In genomic region chr2:186884585-186884984, GRCh38 we compare ENCODE assay signal across 26 cellular contexts. TPM values are rescaled to one million over a fixed set of nuclear protein-coding genes. Genes with fewer than 3 reads are reported as not detected.
A peak's percentile ranks its signal among the peaks of the same experiment; 100 is the strongest.
DNase-seq lines count a peak whose midpoint lies in the region; ATAC-seq and TF ChIP-seq lines count a peak whose summit lies in the region.
"Had no signal": no experiment of that assay in that cellular context is flagged by ENCODE, and none has a peak within 500 bp of the region (broad histone marks: within the 10 kb centered on the region; RNA-seq: fewer than 3 reads in every experiment).

No MANE protein-coding gene starts in this region.

- WGBS in SK-N-SH (ENCODE audit: low lambda C conversion rate) = 33% methylated on average over 1 of the region's 1 CpG

- POLR2A ChIA-PET in SK-N-SH (lab: Yijun Ruan, JAX) = no interaction called here

- H3K4me3 Mint-ChIP-seq in nephron progenitor cell = no peak overlapping the region
- H3K4me3 Mint-ChIP-seq: activated CD4-positive, alpha-beta T cell treated with anti-CD3 and anti-CD28 coated beads, Interleukin-2, amount 10 ng/mL, durations not matched to agents 24 days and 14 days; endodermal cell; stimulated activated naive B cell treated with anti-CD40 and anti-IgM and Interleukin-4, amounts not matched to agents 10 μg/mL and 1 μg/mL and 100 μg/mL, for 72 hours had no signal

- H3K4me1 ChIP-seq in SK-N-SH (ENCODE audit: control insufficient read depth in 1 of 2, insufficient read depth in 2 of 2, low read depth in 1 of 2, low read length in 1 of 2) = peaks cover 6 to 10% of the 10 kb centered on the region in 2 experiments; a peak in 3 of 4 replicates
- H3K4me1 ChIP-seq: thyroid gland had no signal

- H3K36me3 ChIP-seq in SK-N-SH (replicated peaks in 1 of 2; ENCODE audit: control insufficient read depth in 1 of 2, insufficient read depth in 2 of 2, low read length in 1 of 2) = no peaks in the 10 kb centered on the region
- H3K36me3 ChIP-seq: ascending aorta, BLaER1, thyroid gland had no signal

- no peaks in the 10 kb centered on the region for H3K79me2 ChIP-seq in SK-N-SH (ENCODE audit: insufficient read depth)

- no peaks in the 10 kb centered on the region for H3K9me2 ChIP-seq in SK-N-SH

- peak in 1 of 2 experiments; percentile 70; a peak in 1 of 4 replicates for TF ChIP-seq EP300 in SK-N-SH (IDR thresholded peaks at IDR 0.05; ENCODE audit: borderline replicate concordance in 1 of 2, low read depth in 1 of 2, low read length in 1 of 2)

- peaks cover 5% of the 10 kb centered on the region for H3K4me1 Mint-ChIP-seq in nephron progenitor cell
- H3K4me1 Mint-ChIP-seq: activated CD4-positive, alpha-beta T cell treated with anti-CD3 and anti-CD28 coated beads, Interleukin-2, amount 10 ng/mL, durations not matched to agents 24 days and 14 days had no signal

- no peaks in the 10 kb centered on the region for H3K27me3 Mint-ChIP-seq in nephron progenitor cell (ENCODE audit: low read depth, poor library complexity)
- H3K27me3 Mint-ChIP-seq: stimulated activated naive B cell treated with anti-CD40 and anti-IgM and Interleukin-4, amounts not matched to agents 10 μg/mL and 1 μg/mL and 100 μg/mL, for 72 hours had no signal

- no peaks in the 10 kb centered on the region for H3K9me3 ChIP-seq in SK-N-SH
- H3K9me3 ChIP-seq: mucosa of descending colon, thyroid gland had no signal

- H3K4me3 ChIP-seq in SK-N-SH (ENCODE audit: low read depth in 2 of 2, low read length in 1 of 2) = no peak overlapping the region
- H3K4me3 ChIP-seq: ascending aorta, BLaER1, mucosa of descending colon, thyroid gland had no signal

- peak overlapping the region in 1 of 2 experiments; percentile 61; a peak in 2 of 4 replicates for H3K27ac ChIP-seq in SK-N-SH (ENCODE audit: low read depth in 2 of 2, low read length in 1 of 2)
- H3K27ac ChIP-seq: 22Rv1, ascending aorta, BLaER1, thyroid gland had no signal

- no peaks in the 10 kb centered on the region for H4K20me1 ChIP-seq in SK-N-SH (ENCODE audit: insufficient read depth)
- H4K20me1 ChIP-seq: BLaER1 had no signal

- H3K9me3 Mint-ChIP-seq in nephron progenitor cell = peaks cover 18% of the 10 kb centered on the region
- H3K9me3 Mint-ChIP-seq: endodermal cell had no signal

- peak overlapping the region; percentile 14 for H3K27ac Mint-ChIP-seq in nephron progenitor cell
- H3K27ac Mint-ChIP-seq: activated CD4-positive, alpha-beta T cell treated with anti-CD3 and anti-CD28 coated beads, Interleukin-2, amount 10 ng/mL, durations not matched to agents 24 days and 14 days; endodermal cell; stimulated activated naive B cell treated with anti-CD40 and anti-IgM and Interleukin-4, amounts not matched to agents 10 μg/mL and 1 μg/mL and 100 μg/mL, for 72 hours had no signal

- no peak overlapping the region for H3K9ac ChIP-seq in SK-N-SH
- H3K9ac ChIP-seq: BLaER1 had no signal

- H2AFZ ChIP-seq in SK-N-SH (ENCODE audit: low read depth) = no peak overlapping the region

- no peaks in the 10 kb centered on the region for H3F3A ChIP-seq in SK-N-SH (replicated peaks; ENCODE audit: insufficient read depth)

- ATAC-seq in SK-N-SH treated with all-trans-retinoic acid at 6 μM for 48 hours (no peak), GM21737 (IDR thresholded peaks at IDR 0.05; ENCODE audit: unreplicated experiment) (no peak)
- ATAC-seq: mucosa of descending colon; stimulated activated naive B cell treated with anti-CD40 and anti-IgM and Interleukin-4, amounts not matched to agents 10 μg/mL and 1 μg/mL and 100 μg/mL, for 72 hours had no signal

- no peak overlapping the region for H3K4me2 ChIP-seq in SK-N-SH
- H3K4me2 ChIP-seq: BLaER1 had no signal

- TF ChIP-seq CTCF in SK-N-SH (IDR thresholded peaks at IDR 0.05) (no peak), nephron progenitor cell (IDR thresholded peaks at IDR 0.05) (no peak)

- H3K27me3 ChIP-seq in SK-N-SH (ENCODE audit: insufficient read depth) = no peaks in the 10 kb centered on the region
- H3K27me3 ChIP-seq: ascending aorta, BLaER1, thyroid gland had no signal

- DNase-seq in SK-N-SH (peak; percentile 15), OCI-M1 (lab: John Stamatoyannopoulos, UW) (peak; percentile 63), dermis microvascular lymphatic vessel endothelial cell (ENCODE audit: low read depth in 2 of 2) (peak; percentile 97 to 100), nephron progenitor cell (no peak), NCI-H345 (lab: John Stamatoyannopoulos, UW) (no peak), NCI-H345 treated with DMSO at 0.1 percent for 48 hours (lab: John Stamatoyannopoulos, UW; ENCODE audit: unreplicated experiment) (no peak)
- DNase-seq: activated CD4-positive, alpha-beta T cell treated with anti-CD3 and anti-CD28 coated beads, Interleukin-2, amount 10 ng/mL, durations not matched to agents 24 days and 14 days; activated CD8-positive, alpha-beta memory T cell treated with anti-CD3 and anti-CD28 coated beads, Interleukin-2, amount 50 U/mL, for 48 hours; activated naive CD4-positive, alpha-beta T cell; endodermal cell; mucosa of descending colon; MV-4-11; NCI-H187; NCI-H510A treated with DMSO at 0.1 percent for 48 hours; occipital lobe; right cardiac atrium; stimulated activated naive B cell treated with anti-CD40 and anti-IgM and Interleukin-4, amounts not matched to agents 10 μg/mL and 1 μg/mL and 100 μg/mL, for 72 hours; T1000; thyroid gland had no signal

- H3K36me3 Mint-ChIP-seq in nephron progenitor cell (ENCODE audit: low read depth) = no peaks in the 10 kb centered on the region
- H3K36me3 Mint-ChIP-seq: stimulated activated naive B cell treated with anti-CD40 and anti-IgM and Interleukin-4, amounts not matched to agents 10 μg/mL and 1 μg/mL and 100 μg/mL, for 72 hours had no signal

- CTCF ChIA-PET in SK-N-SH (lab: Yijun Ruan, JAX) = interaction anchor here (1.1 to 1.2 kb wide), 2 partner anchors 19 to 63 kb away, joined by 3 read pairs; no protein-coding TSS in a partner anchor

- no peak for TF ChIP-seq RAD21 in SK-N-SH (IDR thresholded peaks at IDR 0.05; ENCODE audit: low read length)

TF ChIP-seq in SK-N-SH, 30 proteins besides CTCF, POLR2A, EP300 and RAD21 (continues in another document):
- no peak for TF ChIP-seq TCF12 (IDR thresholded peaks at IDR 0.05)
- TF ChIP-seq POLR2AphosphoS5 (IDR thresholded peaks at IDR 0.05; ENCODE audit: low read depth, low read length) = no peak
- TF ChIP-seq GATA2 (CRISPR knock-in tag; IDR thresholded peaks at IDR 0.05) = peak; percentile 79
- no peak for TF ChIP-seq ELF1 (IDR thresholded peaks at IDR 0.05)
- no peak for TF ChIP-seq SMC3 (IDR thresholded peaks at IDR 0.05; ENCODE audit: low read depth, low read length)
- TF ChIP-seq YY1 (IDR thresholded peaks at IDR 0.05; ENCODE audit: low read depth) = no peak
- no peak for TF ChIP-seq CHD2 (IDR thresholded peaks at IDR 0.05; ENCODE audit: low read length, partially characterized antibody)
- TF ChIP-seq RFX5 (IDR thresholded peaks at IDR 0.05; ENCODE audit: low read length) = no peak
- no peak for TF ChIP-seq TAF1 (IDR thresholded peaks at IDR 0.05; ENCODE audit: borderline replicate concordance, low read depth, low read length)
- no peak for TF ChIP-seq USF2 (IDR thresholded peaks at IDR 0.05; ENCODE audit: borderline replicate concordance, low read depth, low read length)
- TF ChIP-seq MAX (IDR thresholded peaks at IDR 0.05; ENCODE audit: low read depth) = no peak

TF ChIP-seq in SK-N-SH treated with all-trans-retinoic acid at 6 μM for 48 hours, 23 proteins besides CTCF, POLR2A, EP300 and RAD21 (continues in another document):
- TF ChIP-seq GLIS3 (CRISPR knock-in tag; IDR thresholded peaks at IDR 0.05) (no peak), BACH2 (CRISPR knock-in tag; IDR thresholded peaks at IDR 0.05; ENCODE audit: borderline replicate concordance) (no peak), POU6F1 (CRISPR knock-in tag; IDR thresholded peaks at IDR 0.05; ENCODE audit: borderline replicate concordance, low read depth) (no peak), SNAI2 (CRISPR knock-in tag; IDR thresholded peaks at IDR 0.05) (no peak), ESRRG (CRISPR knock-in tag; IDR thresholded peaks at IDR 0.05) (no peak), ZFP3 (CRISPR knock-in tag; IDR thresholded peaks at IDR 0.05) (no peak), ISL1 (CRISPR knock-in tag; IDR thresholded peaks at IDR 0.05) (no peak), TOX (CRISPR knock-in tag; IDR thresholded peaks at IDR 0.05; ENCODE audit: borderline replicate concordance) (no peak)

RNA-seq across cellular contexts. Expression of gene ZSWIM2, which starts 35.6 kb away (rescaled TPM):
- polyA plus RNA-seq in SK-N-SH (2012; rRNA removed) = 0.05 and 0.06 TPM in 2 replicates
- polyA plus RNA-seq in SK-N-SH (2012; cell fraction: cytosol; rRNA removed) = 0.05 and 0.17 TPM in 2 replicates
- polyA plus RNA-seq in SK-N-SH (2012; cell fraction: nucleus; rRNA removed) = 0.14 and 0.17 TPM in 2 replicates
- total RNA-seq in dermis microvascular lymphatic vessel endothelial cell = under 0.01 TPM in 1 of 2 replicates, not detected in the other
- total RNA-seq: activated CD4-positive, alpha-beta T cell treated with anti-CD3 and anti-CD28 coated beads, Interleukin-2, amount 10 ng/mL, durations not matched to agents 24 days and 14 days; ascending aorta; chondrocyte; endodermal cell; H1; mucosa of descending colon; right cardiac atrium; thyroid gland had no signal
- polyA plus RNA-seq: H1, right cardiac atrium had no signal

Comparison
In these comparisons a context has a peak if more than half of its experiments do, and no peak if none do; other contexts are left out.
1. DNase-seq: peak in SK-N-SH (single experiment), OCI-M1 (single experiment) and dermis microvascular lymphatic vessel endothelial cell (2 of 2); none in nephron progenitor cell (single experiment), NCI-H345 (single experiment) and NCI-H345 treated with DMSO at 0.1 percent for 48 hours (single experiment).